Comparison of ENCODE assay signal across 8 cellular contexts in genomic region chr14:60648934-60649814, GRCh38. TPM values are rescaled to one million over a fixed set of nuclear protein-coding genes. Genes with fewer than 3 reads are reported as not detected.
A peak's percentile ranks its signal among the peaks of the same experiment; 100 is the strongest.
DNase-seq lines count a peak whose midpoint lies in the region; ATAC-seq, FAIRE-seq and TF ChIP-seq lines count a peak whose summit lies in the region.

Gene SIX1, minus strand, starts transcription at chr14:60649477. Its CDS starts 288 bp downstream, at chr14:60649189.

- peaks cover 70% of the 10 kb centered on the region for H3K27me3 Mint-ChIP-seq in activated naive CD4-positive, alpha-beta T cell treated with anti-CD3 and anti-CD28 coated beads, Interleukin-2, amount 50 U/mL, for 24 hours

- H3K27ac Mint-ChIP-seq in activated naive CD4-positive, alpha-beta T cell treated with anti-CD3 and anti-CD28 coated beads, Interleukin-2, amount 50 U/mL, for 24 hours = no peak within 1 kb of the TSS
- H3K27ac Mint-ChIP-seq in activated naive CD4-positive, alpha-beta T cell treated with anti-CD3 and anti-CD28 coated beads, Interleukin-2, amount 50 U/mL, for 72 hours = no peak within 1 kb of the TSS

- H3K4me1 Mint-ChIP-seq in activated naive CD4-positive, alpha-beta T cell treated with anti-CD3 and anti-CD28 coated beads, Interleukin-2, amount 50 U/mL, for 24 hours = peaks cover 53% of the 10 kb centered on the region

- intact Hi-C loops in Right ventricle myocardium superior (cut with DNase I) (no loop called here), pancreas (cut with DNase I) (no loop called here)

- H3K27ac ChIP-seq in pancreas = no peak within 1 kb of the TSS

- peak within 1 kb of the TSS; percentile 12 to 46 (median 30) for H3K4me3 ChIP-seq in pancreas

- peaks cover 4 to 24% (median 11%) of the 10 kb centered on the region in 3 donors for H3K4me1 ChIP-seq in pancreas

- 2 to 4% methylated on average over 70 to 76 of the region's 76 CpGs for WGBS in pancreas, 2 donors

- no peaks in the 10 kb centered on the region for H3K9me3 Mint-ChIP-seq in activated naive CD4-positive, alpha-beta T cell treated with anti-CD3 and anti-CD28 coated beads, Interleukin-2, amount 50 U/mL, for 24 hours
- H3K9me3 Mint-ChIP-seq in activated naive CD4-positive, alpha-beta T cell treated with anti-CD3 and anti-CD28 coated beads, Interleukin-2, amount 50 U/mL, for 72 hours = no peaks in the 10 kb centered on the region

- H3K27me3 ChIP-seq in pancreas = peaks cover 16 to 91% (median 41%) of the 10 kb centered on the region in 4 donors

- DNase-seq in activated naive CD4-positive, alpha-beta T cell treated with anti-CD3 and anti-CD28 coated beads, Interleukin-2, amount 50 U/mL, for 16 hours = no peak
- peak; percentile 36 for DNase-seq in NCI-H446 treated with DMSO at 0.1 percent for 48 hours (lab: John Stamatoyannopoulos, UW)
- peak in 1 of 2 donors; percentile 40 for DNase-seq in activated naive CD4-positive, alpha-beta T cell treated with anti-CD3 and anti-CD28 coated beads, Interleukin-2, amount 50 U/mL, for 72 hours (ENCODE audit: low spot score in 2 of 2)
- DNase-seq in Right ventricle myocardium superior = peak; percentile 68
- peak; percentile 47 to 85 (median 56) for DNase-seq in pancreas
- DNase-seq in T-helper 9 cell = no peak

- no peak for TF ChIP-seq CTCF in pancreas (IDR thresholded peaks at IDR 0.05)

- H3K36me3 Mint-ChIP-seq in activated naive CD4-positive, alpha-beta T cell treated with anti-CD3 and anti-CD28 coated beads, Interleukin-2, amount 50 U/mL, for 24 hours = no peaks in the 10 kb centered on the region
- H3K36me3 Mint-ChIP-seq in activated naive CD4-positive, alpha-beta T cell treated with anti-CD3 and anti-CD28 coated beads, Interleukin-2, amount 50 U/mL, for 72 hours = peaks cover 8 to 18% of the 10 kb centered on the region in 2 donors

- H3K9me3 ChIP-seq in pancreas = no peaks in the 10 kb centered on the region

- ATAC-seq in HG03139 (IDR thresholded peaks at IDR 0.05; ENCODE audit: unreplicated experiment) (peak; percentile 54), Right ventricle myocardium superior (ENCODE audit: poor library complexity) (peak; percentile 97), pancreas (peak; percentile 92 to 95 (median 94))
- peak; percentile 28 to 68 for ATAC-seq in activated naive CD4-positive, alpha-beta T cell treated with anti-CD3 and anti-CD28 coated beads, Interleukin-2, amount 50 U/mL, for 72 hours

- no peaks in the 10 kb centered on the region for H3K36me3 ChIP-seq in pancreas

- FAIRE-seq in pancreas (lab: Jason Lieb, UNC) = no peak

- H3K4me3 Mint-ChIP-seq in activated naive CD4-positive, alpha-beta T cell treated with anti-CD3 and anti-CD28 coated beads, Interleukin-2, amount 50 U/mL, for 24 hours = peak within 1 kb of the TSS; percentile 30

RNA-seq across cellular contexts. Expression of gene SIX1, which starts in this region (rescaled TPM):
- not detected for total RNA-seq in activated naive CD4-positive, alpha-beta T cell treated with anti-CD3 and anti-CD28 coated beads, Interleukin-2, amount 50 U/mL, for 72 hours
- total RNA-seq in Right ventricle myocardium superior = not detected
- under 1 TPM in 3 of 6 donors, not detected in 3; 0.06 to 0.09 (median 0.06) TPM for total RNA-seq in pancreas
- under 1 TPM in 1 of 2 donors, not detected in 1; 0.08 TPM for polyA plus RNA-seq in pancreas

Comparison
In these comparisons a context has a peak if more than half of its experiments do, and no peak if none do; other contexts are left out.
1. Peak in ATAC-seq in activated naive CD4-positive, alpha-beta T cell treated with anti-CD3 and anti-CD28 coated beads, Interleukin-2, amount 50 U/mL, for 72 hours; RNA of the gene not detected or under 1 TPM.
2. Peak in DNase-seq and ATAC-seq in Right ventricle myocardium superior; RNA of the gene not detected or under 1 TPM.
3. Peak in DNase-seq, ATAC-seq and H3K4me3 ChIP-seq in pancreas; RNA of the gene not detected or under 1 TPM.